21 cellular contexts compared by ENCODE assay signal in genomic region chr3:49967307-49967706, GRCh38. TPM values are rescaled to one million over a fixed set of nuclear protein-coding genes. Genes with fewer than 3 reads are reported as not detected.
A peak's percentile ranks its signal among the peaks of the same experiment; 100 is the strongest.
DNase-seq lines count a peak whose midpoint lies in the region; ATAC-seq and TF ChIP-seq lines count a peak whose summit lies in the region.
"Had no signal": no experiment of that assay in that cellular context is flagged by ENCODE, and none has a peak within 500 bp of the region (broad histone marks: within the 10 kb centered on the region; RNA-seq: fewer than 3 reads in every experiment).

No MANE protein-coding gene starts in this region.

- no peaks in the 10 kb centered on the region for H3K9me3 Mint-ChIP-seq in activated naive CD4-positive, alpha-beta T cell treated with anti-CD3 and anti-CD28 coated beads, Interleukin-2, amount 10 ng/mL, durations not matched to agents 7 days and 5 days
- H3K9me3 Mint-ChIP-seq: activated B cell treated with CpG ODN at 0.5 μM for 24 hours; activated CD8-positive, alpha-beta T cell treated with anti-CD3 and anti-CD28 coated beads for 36 hours; activated naive CD8-positive, alpha-beta T cell treated with anti-CD3 and anti-CD28 coated beads, Interleukin-2, amount 10 ng/mL, durations not matched to agents 7 days and 5 days had no signal

- H3K27me3 Mint-ChIP-seq in T-helper 17 cell, result no peaks in the 10 kb centered on the region
- no peaks in the 10 kb centered on the region for H3K27me3 Mint-ChIP-seq in activated naive CD4-positive, alpha-beta T cell treated with anti-CD3 and anti-CD28 coated beads, Interleukin-2, amount 10 ng/mL, durations not matched to agents 7 days and 5 days
- H3K27me3 Mint-ChIP-seq: activated B cell treated with CpG ODN at 0.5 μM for 24 hours; activated CD8-positive, alpha-beta T cell treated with anti-CD3 and anti-CD28 coated beads for 36 hours; activated naive CD8-positive, alpha-beta T cell treated with anti-CD3 and anti-CD28 coated beads, Interleukin-2, amount 10 ng/mL, durations not matched to agents 7 days and 5 days had no signal

- H3K9ac ChIP-seq in muscle layer of colon (ENCODE audit: low read length), result no peak overlapping the region

- H3K4me3 Mint-ChIP-seq in T-helper 17 cell, result no peak overlapping the region
- no peak overlapping the region for H3K4me3 Mint-ChIP-seq in activated naive CD4-positive, alpha-beta T cell treated with anti-CD3 and anti-CD28 coated beads, Interleukin-2, amount 10 ng/mL, durations not matched to agents 7 days and 5 days
- H3K4me3 Mint-ChIP-seq: activated B cell treated with CpG ODN at 0.5 μM for 24 hours; activated CD8-positive, alpha-beta T cell treated with anti-CD3 and anti-CD28 coated beads for 36 hours; activated naive CD8-positive, alpha-beta T cell treated with anti-CD3 and anti-CD28 coated beads, Interleukin-2, amount 10 ng/mL, durations not matched to agents 7 days and 5 days had no signal

- no peak for TF ChIP-seq EP300 in esophagus muscularis mucosa (IDR thresholded peaks at IDR 0.05)

- H3K36me3 Mint-ChIP-seq in T-helper 17 cell (ENCODE audit: low read depth), result peaks cover 6% of the 10 kb centered on the region
- H3K36me3 Mint-ChIP-seq in activated naive CD4-positive, alpha-beta T cell treated with anti-CD3 and anti-CD28 coated beads, Interleukin-2, amount 10 ng/mL, durations not matched to agents 7 days and 5 days, result peaks cover 11% of the 10 kb centered on the region

- CTCF ChIA-PET in activated naive CD4-positive, alpha-beta T cell treated with anti-CD3 and anti-CD28 coated beads, Interleukin-2, amount 10 ng/mL, durations not matched to agents 7 days and 5 days (lab: Charles Lee), result no interaction called here

- H3K9me3 ChIP-seq in T-helper 17 cell (ENCODE audit: control insufficient read depth, low read length, poor library complexity, severe bottlenecking) (no peaks in the 10 kb centered on the region), esophagus muscularis mucosa (no peaks in the 10 kb centered on the region), muscle layer of colon (ENCODE audit: low read length) (no peaks in the 10 kb centered on the region), thoracic aorta (no peaks in the 10 kb centered on the region)
- H3K9me3 ChIP-seq: tibial artery had no signal

- H3K4me1 ChIP-seq in esophagus muscularis mucosa, result peaks cover 21 to 48% (median 45%) of the 10 kb centered on the region in 4 donors
- H3K4me1 ChIP-seq in muscle layer of colon (ENCODE audit: insufficient read depth, low read length), result peaks cover 20% of the 10 kb centered on the region
- H3K4me1 ChIP-seq in thoracic aorta (ENCODE audit: control insufficient read depth in 1 of 2, low read depth in 2 of 2), result peaks cover 11 to 37% of the 10 kb centered on the region in 2 donors

- no peaks in the 10 kb centered on the region for H3K27me3 ChIP-seq in esophagus muscularis mucosa
- no peaks in the 10 kb centered on the region for H3K27me3 ChIP-seq in muscle layer of colon (ENCODE audit: control insufficient read depth in 1 of 2, insufficient read depth in 2 of 2, low read length in 2 of 2)
- H3K27me3 ChIP-seq in thoracic aorta (replicated peaks; ENCODE audit: insufficient read depth), result no peaks in the 10 kb centered on the region
- H3K27me3 ChIP-seq: tibial artery had no signal

- DNase-seq in T-helper 17 cell, result no peak
- DNase-seq in esophagus muscularis mucosa (ENCODE audit: extremely low spot score), result no peak
- DNase-seq in thoracic aorta (ENCODE audit: low spot score), result no peak
- no peak for DNase-seq in activated naive CD4-positive, alpha-beta T cell treated with anti-CD3 and anti-CD28 coated beads, Interleukin-2, amount 10 ng/mL, durations not matched to agents 7 days and 5 days
- DNase-seq in activated T-cell treated with anti-CD3 and anti-CD28 coated beads, Interleukin-2, amount 50 U/mL, for 48 hours, result no peak
- no peak for DNase-seq in SKM-1 (lab: John Stamatoyannopoulos, UW; ENCODE audit: unreplicated experiment)
- DNase-seq: activated B cell treated with CpG ODN at 0.5 μM for 24 hours; activated CD8-positive, alpha-beta T cell treated with anti-CD3 and anti-CD28 coated beads for 36 hours; activated naive CD8-positive, alpha-beta T cell treated with anti-CD3 and anti-CD28 coated beads, Interleukin-2, amount 10 ng/mL, durations not matched to agents 7 days and 5 days; GDM1; islet precursor cell; mesendoderm; NCI-H2081; NCI-H510A treated with DMSO at 0.1 percent for 48 hours; Right ventricle myocardium superior; stimulated activated CD4-positive, alpha-beta T cell treated with anti-CD3 and anti-CD28 coated beads, Interleukin-4, amount 100 ng/mL, for 24 hours; T-helper 2 cell; tibial artery had no signal

- peak overlapping the region; percentile 45 for H3K27ac Mint-ChIP-seq in T-helper 17 cell
- no peak overlapping the region for H3K27ac Mint-ChIP-seq in activated naive CD4-positive, alpha-beta T cell treated with anti-CD3 and anti-CD28 coated beads, Interleukin-2, amount 10 ng/mL, durations not matched to agents 7 days and 5 days
- H3K27ac Mint-ChIP-seq: activated B cell treated with CpG ODN at 0.5 μM for 24 hours; activated CD8-positive, alpha-beta T cell treated with anti-CD3 and anti-CD28 coated beads for 36 hours; activated naive CD8-positive, alpha-beta T cell treated with anti-CD3 and anti-CD28 coated beads, Interleukin-2, amount 10 ng/mL, durations not matched to agents 7 days and 5 days had no signal

- H3K4me1 Mint-ChIP-seq in T-helper 17 cell, result peaks cover 19% of the 10 kb centered on the region
- H3K4me1 Mint-ChIP-seq in activated naive CD4-positive, alpha-beta T cell treated with anti-CD3 and anti-CD28 coated beads, Interleukin-2, amount 10 ng/mL, durations not matched to agents 7 days and 5 days, result peaks cover 2% of the 10 kb centered on the region

- H3K4me3 ChIP-seq in esophagus muscularis mucosa (peak overlapping the region in 2 of 4 donors; percentile 4 to 5), muscle layer of colon (ENCODE audit: low read depth in 1 of 2, low read length in 2 of 2) (no peak overlapping the region), thoracic aorta (peak overlapping the region; percentile 6)
- H3K4me3 ChIP-seq: K562, tibial artery had no signal

- intact Hi-C loops in esophagus muscularis mucosa (cut with DNase I), result no loop called here

- no peak for TF ChIP-seq CTCF in esophagus muscularis mucosa (IDR thresholded peaks at IDR 0.05)
- no peak for TF ChIP-seq CTCF in thoracic aorta (IDR thresholded peaks at IDR 0.05)

- no peak for TF ChIP-seq POLR2A in esophagus muscularis mucosa (IDR thresholded peaks at IDR 0.05; ENCODE audit: low read depth)

- 37% methylated on average over 5 of the region's 5 CpGs for WGBS in esophagus muscularis mucosa

- peaks cover 5 to 37% (median 19%) of the 10 kb centered on the region in 4 donors for H3K36me3 ChIP-seq in esophagus muscularis mucosa
- H3K36me3 ChIP-seq in muscle layer of colon (ENCODE audit: insufficient read depth, low read length), result peaks cover 10% of the 10 kb centered on the region
- H3K36me3 ChIP-seq in thoracic aorta, result no peaks in the 10 kb centered on the region

- H3K27ac ChIP-seq in esophagus muscularis mucosa (replicated peaks in 1 of 4) (peak overlapping the region; percentile 58 to 64 (median 60)), muscle layer of colon (ENCODE audit: low read depth, low read length) (peak overlapping the region; percentile 44), thoracic aorta (peak overlapping the region; percentile 22 to 44)
- H3K27ac ChIP-seq: HL-60 had no signal

- ATAC-seq in T-helper 17 cell, result no peak
- no peak for ATAC-seq in thoracic aorta (ENCODE audit: insufficient number of reproducible peaks, low FRiP score, low read depth)
- ATAC-seq: activated CD8-positive, alpha-beta T cell treated with anti-CD3 and anti-CD28 coated beads for 36 hours; K562 had no signal

RNA-seq across cellular contexts. Expression of gene RBM6, which starts 27.4 kb away (rescaled TPM):
- total RNA-seq in T-helper 17 cell (100 to 1,000 TPM; 129 to 148 TPM), esophagus muscularis mucosa (100 to 1,000 TPM in 1 of 4 donors, 10 to 100 TPM in 3; 57.9 to 100 (median 66.9) TPM), thoracic aorta (100 to 1,000 TPM in 1 of 2 donors, 10 to 100 TPM in 1; 99.6 to 181 TPM)

RNA-seq across cellular contexts. Expression of gene MON1A, which starts 37.7 kb away (rescaled TPM):
- 1 to 10 TPM; 2.3 to 4.6 TPM for total RNA-seq in T-helper 17 cell
- total RNA-seq in esophagus muscularis mucosa, result 10 to 100 TPM in 3 of 4 donors, 1 to 10 TPM in 1; 9.9 to 19.1 (median 15.7) TPM
- total RNA-seq in thoracic aorta, result 10 to 100 TPM; 17.4 to 23.4 TPM
